Comparison of ENCODE assay signal across 16 cellular contexts in genomic region chr12:109291117-109291516, GRCh38. TPM values are rescaled to one million over a fixed set of nuclear protein-coding genes. Genes with fewer than 3 reads are reported as not detected.
DNase-seq lines count a peak whose midpoint lies in the region; ATAC-seq and TF ChIP-seq lines count a peak whose summit lies in the region.
"Had no signal": no experiment of that assay in that cellular context is flagged by ENCODE, and none has a peak within 500 bp of the region (broad histone marks: within the 10 kb centered on the region; RNA-seq: fewer than 3 reads in every experiment).

No MANE protein-coding gene starts in this region.

- H3K36me3 ChIP-seq in SJCRH30: no peaks in the 10 kb centered on the region
- no peaks in the 10 kb centered on the region for H3K36me3 ChIP-seq in esophagus muscularis mucosa
- no peaks in the 10 kb centered on the region for H3K36me3 ChIP-seq in muscle layer of colon (ENCODE audit: insufficient read depth, low read length)
- no peaks in the 10 kb centered on the region for H3K36me3 ChIP-seq in stomach
- H3K36me3 ChIP-seq: BLaER1, left lung had no signal

- H3K9me3 Mint-ChIP-seq in naive thymus-derived CD8-positive, alpha-beta T cell: no peaks in the 10 kb centered on the region

- H3K27ac ChIP-seq in SJCRH30 (no peak overlapping the region), esophagus muscularis mucosa (replicated peaks in 1 of 4) (peak overlapping the region; percentile 68 to 80 (median 72)), muscle layer of colon (ENCODE audit: low read depth, low read length) (peak overlapping the region; percentile 27), stomach (no peak overlapping the region)
- H3K27ac ChIP-seq: BLaER1, left lung had no signal

- no peak overlapping the region for H3K4me3 Mint-ChIP-seq in naive thymus-derived CD8-positive, alpha-beta T cell

- H3K4me1 ChIP-seq in SJCRH30 (no peaks in the 10 kb centered on the region), esophagus muscularis mucosa (peaks cover 5 to 20% (median 18%) of the 10 kb centered on the region in 4 donors), muscle layer of colon (ENCODE audit: insufficient read depth, low read length) (peaks cover 14% of the 10 kb centered on the region), stomach (peaks cover 8 to 14% (median 11%) of the 10 kb centered on the region in 4 donors)
- H3K4me1 ChIP-seq: BLaER1, left lung had no signal

- peak overlapping the region; percentile 53 for H3K4me3 ChIP-seq in SJCRH30
- H3K4me3 ChIP-seq in esophagus muscularis mucosa: peak overlapping the region; percentile 42 to 47 (median 46)
- peak overlapping the region in 1 of 2 donors; percentile 52 for H3K4me3 ChIP-seq in muscle layer of colon (ENCODE audit: low read depth in 1 of 2, low read length in 2 of 2)
- H3K4me3 ChIP-seq in stomach: peak overlapping the region; percentile 22 to 35 (median 34)
- H3K4me3 ChIP-seq: BLaER1 had no signal

- TF ChIP-seq EP300 in esophagus muscularis mucosa (IDR thresholded peaks at IDR 0.05) (no peak), stomach (IDR thresholded peaks at IDR 0.05) (no peak)

- ATAC-seq in GM19328 (IDR thresholded peaks at IDR 0.05; ENCODE audit: unreplicated experiment): no peak
- ATAC-seq in naive thymus-derived CD8-positive, alpha-beta T cell: no peak
- ATAC-seq: activated CD4-positive, CD25-positive, alpha-beta regulatory T cell treated with anti-CD3 and anti-CD28 coated beads, Interleukin-2, amount 50 U/mL, for 24 hours had no signal

- H3K27me3 Mint-ChIP-seq in naive thymus-derived CD8-positive, alpha-beta T cell: peaks cover 10 to 53% (median 37%) of the 10 kb centered on the region in 5 donors

- H3K4me1 Mint-ChIP-seq in naive thymus-derived CD8-positive, alpha-beta T cell: peaks cover 0 to 1% (median 0%) of the 10 kb centered on the region in 4 donors

- WGBS in esophagus muscularis mucosa: 28% methylated on average over 11 of the region's 15 CpGs
- WGBS in stomach, 5 donors: 54 to 58% (median 57%) methylated on average over 12 to 15 of the region's 15 CpGs

- H3K36me3 Mint-ChIP-seq in naive thymus-derived CD8-positive, alpha-beta T cell: no peaks in the 10 kb centered on the region

- H3K9me3 ChIP-seq in SJCRH30 (replicated peaks) (no peaks in the 10 kb centered on the region), esophagus muscularis mucosa (no peaks in the 10 kb centered on the region), muscle layer of colon (ENCODE audit: low read length) (no peaks in the 10 kb centered on the region), stomach (no peaks in the 10 kb centered on the region)
- H3K9me3 ChIP-seq: BLaER1, left lung had no signal

- TF ChIP-seq POLR2A in esophagus muscularis mucosa (IDR thresholded peaks at IDR 0.05; ENCODE audit: low read depth) (no peak), stomach (IDR thresholded peaks at IDR 0.05) (no peak)

- POLR2A ChIA-PET in naive thymus-derived CD8-positive, alpha-beta T cell (lab: Charles Lee): no interaction called here

- H3K27me3 ChIP-seq in SJCRH30 (peaks cover 4% of the 10 kb centered on the region; the same call in 1 of the 2 replicates), esophagus muscularis mucosa (no peaks in the 10 kb centered on the region), muscle layer of colon (ENCODE audit: control insufficient read depth in 1 of 2, insufficient read depth in 2 of 2, low read length in 2 of 2) (no peaks in the 10 kb centered on the region), stomach (peaks cover 0 to 46% (median 7%) of the 10 kb centered on the region in 3 donors)

- TF ChIP-seq CTCF in esophagus muscularis mucosa (IDR thresholded peaks at IDR 0.05) (no peak), stomach (IDR thresholded peaks at IDR 0.05) (no peak)

- no peak overlapping the region for H3K27ac Mint-ChIP-seq in naive thymus-derived CD8-positive, alpha-beta T cell

- intact Hi-C loops in esophagus muscularis mucosa (cut with DNase I) (no loop called here), stomach (cut with DNase I; ENCODE audit: low total_unique reads) (no loop called here)

- DNase-seq in SJCRH30 (no peak), esophagus muscularis mucosa (ENCODE audit: extremely low spot score) (no peak), stomach (no peak), globus pallidus (ENCODE audit: low spot score) (no peak), SHP77 treated with DMSO at 0.1 percent for 48 hours (lab: John Stamatoyannopoulos, UW) (no peak)
- DNase-seq in naive thymus-derived CD8-positive, alpha-beta T cell: no peak
- DNase-seq: activated CD8-positive, alpha-beta memory T cell treated with anti-CD3 and anti-CD28 coated beads, Interleukin-2, amount 50 U/mL, for 48 hours; activated naive CD4-positive, alpha-beta T cell treated with anti-CD3 and anti-CD28 coated beads, Interleukin-2, amount 50 U/mL, for 16 hours; left lung; stimulated activated CD4-positive, alpha-beta T cell treated with anti-CD3 and anti-CD28 coated beads, Interleukin-15, amount 100 ng/mL, for 24 hours had no signal

- peak overlapping the region; percentile 33 for H3K9ac ChIP-seq in muscle layer of colon (ENCODE audit: low read length)
- H3K9ac ChIP-seq: BLaER1 had no signal

RNA-seq across cellular contexts. Expression of gene FOXN4, which starts 18.0 kb away (rescaled TPM):
- not detected in 2 replicates for total RNA-seq in SJCRH30 (2014; rRNA removed; shearing (Covaris generic))
- total RNA-seq in esophagus muscularis mucosa (not detected), stomach (not detected)
- not detected for polyA plus RNA-seq in stomach
- total RNA-seq in naive thymus-derived CD8-positive, alpha-beta T cell: not detected
- under 1 TPM in 1 of 3 donors, not detected in 2; 0.29 TPM for polyA plus RNA-seq in naive thymus-derived CD8-positive, alpha-beta T cell
- total RNA-seq: bronchial epithelial cell; left lung; T-helper 1 cell treated with Interleukin-12 subunit alpha and Interleukin-12 subunit beta and Interleukin-4 antibody, amounts not matched to agents 30 ng/mL and 1 ng/mL, for 36 hours had no signal

RNA-seq across cellular contexts. Expression of gene MYO1H, which starts 56.6 kb away (rescaled TPM):
- total RNA-seq in SJCRH30 (2014; rRNA removed; shearing (Covaris generic)): not detected in 2 replicates
- total RNA-seq in esophagus muscularis mucosa (not detected), stomach (not detected)
- under 1 TPM in 1 of 3 donors, not detected in 2; 0.08 TPM for polyA plus RNA-seq in stomach
- not detected for total RNA-seq in naive thymus-derived CD8-positive, alpha-beta T cell
- polyA plus RNA-seq in naive thymus-derived CD8-positive, alpha-beta T cell: not detected
- total RNA-seq: bronchial epithelial cell; T-helper 1 cell treated with Interleukin-12 subunit alpha and Interleukin-12 subunit beta and Interleukin-4 antibody, amounts not matched to agents 30 ng/mL and 1 ng/mL, for 36 hours had no signal

Comparison
In these comparisons a context has a peak if more than half of its experiments do, and no peak if none do; other contexts are left out.
1. H3K27ac ChIP-seq: peak in esophagus muscularis mucosa (4 of 4) and muscle layer of colon (single experiment); none in SJCRH30 (single experiment) and stomach (0 of 5).